Comparison of ENCODE assay signal across 18 cellular contexts in genomic region chr20:38809942-38810341, GRCh38. TPM values are rescaled to one million over a fixed set of nuclear protein-coding genes. Genes with fewer than 3 reads are reported as not detected.
DNase-seq lines count a peak whose midpoint lies in the region; ATAC-seq and TF ChIP-seq lines count a peak whose summit lies in the region.
"Had no signal": no experiment of that assay in that cellular context is flagged by ENCODE, and none has a peak within 500 bp of the region (broad histone marks: within the 10 kb centered on the region; RNA-seq: fewer than 3 reads in every experiment).

No MANE protein-coding gene starts in this region.

- H3K9me3 ChIP-seq in left ventricle myocardium inferior (replicated peaks) (no peaks in the 10 kb centered on the region), smooth muscle cell (replicated peaks; ENCODE audit: low read depth) (no peaks in the 10 kb centered on the region)
- H3K9me3 ChIP-seq: lower lobe of right lung had no signal

- H3K4me1 ChIP-seq in left ventricle myocardium inferior: peaks cover 86% of the 10 kb centered on the region
- H3K4me1 ChIP-seq in smooth muscle cell (ENCODE audit: low read depth): peaks cover 7% of the 10 kb centered on the region

- H3K27me3 Mint-ChIP-seq in activated T-helper 17 cell treated with anti-CD3 and anti-CD28 coated beads, Interleukin-2, amount 50 U/mL, for 72 hours: no peaks in the 10 kb centered on the region

- H3K36me3 ChIP-seq in left ventricle myocardium inferior (no peaks in the 10 kb centered on the region), smooth muscle cell (ENCODE audit: low read depth) (no peaks in the 10 kb centered on the region)
- H3K36me3 ChIP-seq: lower lobe of right lung had no signal

- H3K4me3 Mint-ChIP-seq in activated T-helper 17 cell treated with anti-CD3 and anti-CD28 coated beads, Interleukin-2, amount 50 U/mL, for 72 hours: peak overlapping the region; percentile 89
- peak overlapping the region; percentile 98 for H3K4me3 Mint-ChIP-seq in stimulated activated effector memory CD8-positive, alpha-beta T cell treated with anti-CD3 and anti-CD28 coated beads, Interleukin-12 subunit alpha, Interleukin-12 subunit beta, amount 100 ng/mL, for 72 hours

- H3K9me3 Mint-ChIP-seq in activated T-helper 17 cell treated with anti-CD3 and anti-CD28 coated beads, Interleukin-2, amount 50 U/mL, for 72 hours: no peaks in the 10 kb centered on the region
- no peaks in the 10 kb centered on the region for H3K9me3 Mint-ChIP-seq in stimulated activated effector memory CD8-positive, alpha-beta T cell treated with anti-CD3 and anti-CD28 coated beads, Interleukin-12 subunit alpha, Interleukin-12 subunit beta, amount 100 ng/mL, for 72 hours

- intact Hi-C loops in left ventricle myocardium inferior (cut with micrococcal nuclease) (loop anchor here (10.0 kb wide), 1 partner anchor 65 kb away; no protein-coding TSS in a partner anchor), Right ventricle myocardium inferior (cut with DNase I) (loop anchor here (5.0 kb wide), 1 partner anchor 82 kb away; no protein-coding TSS in a partner anchor)

- H3F3A ChIP-seq in smooth muscle cell (ENCODE audit: low read depth): no peaks in the 10 kb centered on the region

- no peak overlapping the region for H2AFZ ChIP-seq in smooth muscle cell (ENCODE audit: low read depth)

- peak overlapping the region; percentile 70 for H3K27ac Mint-ChIP-seq in activated T-helper 17 cell treated with anti-CD3 and anti-CD28 coated beads, Interleukin-2, amount 50 U/mL, for 72 hours
- H3K27ac Mint-ChIP-seq in stimulated activated effector memory CD8-positive, alpha-beta T cell treated with anti-CD3 and anti-CD28 coated beads, Interleukin-12 subunit alpha, Interleukin-12 subunit beta, amount 100 ng/mL, for 72 hours: peak overlapping the region; percentile 98

- H3K27ac ChIP-seq in left ventricle myocardium inferior (replicated peaks): peak overlapping the region; percentile 51
- no peak overlapping the region for H3K27ac ChIP-seq in RWPE1
- no peak overlapping the region for H3K27ac ChIP-seq in smooth muscle cell (ENCODE audit: low read depth)
- H3K27ac ChIP-seq: lower lobe of right lung had no signal

- peaks cover 92% of the 10 kb centered on the region for H3K36me3 Mint-ChIP-seq in activated T-helper 17 cell treated with anti-CD3 and anti-CD28 coated beads, Interleukin-2, amount 50 U/mL, for 72 hours (ENCODE audit: low read depth)
- peaks cover 80% of the 10 kb centered on the region for H3K36me3 Mint-ChIP-seq in stimulated activated effector memory CD8-positive, alpha-beta T cell treated with anti-CD3 and anti-CD28 coated beads, Interleukin-12 subunit alpha, Interleukin-12 subunit beta, amount 100 ng/mL, for 72 hours

- H3K9ac ChIP-seq in smooth muscle cell (ENCODE audit: low read depth): no peak overlapping the region

- WGBS in smooth muscle cell (ENCODE audit: low lambda C conversion rate): 71% methylated on average over 6 of the region's 6 CpGs

- no peaks in the 10 kb centered on the region for H4K20me1 ChIP-seq in smooth muscle cell (ENCODE audit: low read depth)

- ATAC-seq in Right ventricle myocardium inferior (no peak), GM19395 (IDR thresholded peaks at IDR 0.05; ENCODE audit: unreplicated experiment) (peak; percentile 29)
- no peak for ATAC-seq in activated T-helper 17 cell treated with anti-CD3 and anti-CD28 coated beads, Interleukin-2, amount 50 U/mL, for 72 hours (replicated peaks)
- no peak for ATAC-seq in stimulated activated effector memory CD8-positive, alpha-beta T cell treated with anti-CD3 and anti-CD28 coated beads, Interleukin-12 subunit alpha, Interleukin-12 subunit beta, amount 100 ng/mL, for 72 hours
- ATAC-seq: lower lobe of right lung had no signal

- CTCF ChIA-PET in RWPE1 (lab: Yijun Ruan, JAX): interaction anchor here (0.6 kb wide), 1 partner anchor 196 kb away, joined by 4 read pairs; no protein-coding TSS in a partner anchor

- no peak for DNase-seq in left ventricle myocardium inferior
- no peak for DNase-seq in Right ventricle myocardium inferior (ENCODE audit: missing footprints)
- no peak for DNase-seq in stimulated activated effector memory CD8-positive, alpha-beta T cell treated with anti-CD3 and anti-CD28 coated beads, Interleukin-12 subunit alpha, Interleukin-12 subunit beta, amount 100 ng/mL, for 72 hours (ENCODE audit: low spot score in 2 of 2)
- no peak for DNase-seq in NCI-H1417 (lab: John Stamatoyannopoulos, UW)
- DNase-seq in RWPE1 (ENCODE audit: low spot score): no peak
- no peak for DNase-seq in smooth muscle cell (lab: John Stamatoyannopoulos, UW; ENCODE audit: unreplicated experiment)
- DNase-seq: activated naive CD4-positive, alpha-beta T cell treated with anti-CD3 and anti-CD28 coated beads, Interleukin-2, amount 50 U/mL, for 16 hours; Calu3; GOT3; lower lobe of right lung; NCI-H1436; NCI-H226; posterior cingulate gyrus; RPMI8226; stimulated activated CD4-positive, alpha-beta T cell treated with anti-CD3 and anti-CD28 coated beads, Interleukin-4, amount 100 ng/mL, for 1 hour had no signal

- TF ChIP-seq CTCF in left ventricle myocardium inferior (IDR thresholded peaks at IDR 0.05; ENCODE audit: borderline replicate concordance) (no peak), RWPE1 (conservative IDR thresholded peaks at IDR 0.05; ENCODE audit: low read depth) (no peak), smooth muscle cell (IDR thresholded peaks at IDR 0.05; ENCODE audit: borderline replicate concordance, insufficient read depth, poor library complexity, severe bottlenecking) (no peak)

- H3K4me2 ChIP-seq in smooth muscle cell: no peak overlapping the region

- H3K4me1 Mint-ChIP-seq in activated T-helper 17 cell treated with anti-CD3 and anti-CD28 coated beads, Interleukin-2, amount 50 U/mL, for 72 hours: peaks cover 57% of the 10 kb centered on the region
- peaks cover 79% of the 10 kb centered on the region for H3K4me1 Mint-ChIP-seq in stimulated activated effector memory CD8-positive, alpha-beta T cell treated with anti-CD3 and anti-CD28 coated beads, Interleukin-12 subunit alpha, Interleukin-12 subunit beta, amount 100 ng/mL, for 72 hours

- POLR2A ChIA-PET in RWPE1 (lab: Yijun Ruan, JAX; ENCODE audit: low non-redundant PET): interaction anchor here (0.6 kb wide), 1 partner anchor 336 kb away, joined by 5 read pairs; no protein-coding TSS in a partner anchor

- H3K4me3 ChIP-seq in left ventricle myocardium inferior: no peak overlapping the region
- H3K4me3 ChIP-seq in smooth muscle cell: no peak overlapping the region
- H3K4me3 ChIP-seq: lower lobe of right lung had no signal

- H3K79me2 ChIP-seq in smooth muscle cell (ENCODE audit: low read depth): no peaks in the 10 kb centered on the region

- H3K27me3 ChIP-seq in left ventricle myocardium inferior (ENCODE audit: low read depth): peaks cover 46% of the 10 kb centered on the region
- H3K27me3 ChIP-seq in smooth muscle cell (ENCODE audit: low read depth): peaks cover 84% of the 10 kb centered on the region

RNA-seq across cellular contexts. Expression of gene PPP1R16B, which starts 4.4 kb away (rescaled TPM):
- total RNA-seq in left ventricle myocardium inferior (6.3 TPM), Right ventricle myocardium inferior (9.0 TPM), smooth muscle cell (not detected in 2 replicates)
- 10 to 100 TPM; 77.2 to 79.5 TPM for total RNA-seq in activated T-helper 17 cell treated with anti-CD3 and anti-CD28 coated beads, Interleukin-2, amount 50 U/mL, for 72 hours
- polyA plus RNA-seq in smooth muscle cell: not detected in 2 replicates
- total RNA-seq: Calu3, LHCN-M2 had no signal
